Comparison of ENCODE assay signal across 32 cellular contexts in the genomic region with DNA sequence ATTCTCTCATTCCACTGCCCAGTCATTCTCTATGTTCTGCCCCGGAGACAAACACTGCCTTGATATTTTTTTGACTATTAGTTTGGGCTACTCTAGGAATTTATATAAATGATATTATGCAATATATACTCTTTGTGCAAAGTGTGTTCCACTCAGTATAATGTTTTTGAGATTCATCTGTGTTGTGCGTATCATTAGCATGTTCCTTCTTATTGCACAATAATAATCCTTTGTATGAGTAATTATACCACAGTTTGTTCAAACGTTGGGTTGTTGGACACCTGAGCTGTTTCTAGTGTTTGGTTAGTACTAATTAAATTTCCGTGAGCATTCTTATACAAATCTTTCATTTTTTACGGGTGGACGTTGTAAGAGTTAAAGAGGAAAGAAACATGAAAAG.
"Had no signal": no experiment of that assay in that cellular context is flagged by ENCODE, and none has a peak within 500 bp of the region (broad histone marks: within the 10 kb centered on the region; RNA-seq: fewer than 3 reads in every experiment).

No MANE protein-coding gene starts in this region.

- H3K36me3 ChIP-seq: ascending aorta, WERI-Rb-1 had no signal

- H3K4me1 Mint-ChIP-seq: activated B cell treated with CpG ODN at 0.5 μM for 24 hours; activated naive CD8-positive, alpha-beta T cell treated with anti-CD3 and anti-CD28 coated beads, Interleukin-2, amount 10 ng/mL, durations not matched to agents 7 days and 5 days had no signal

- H3K36me3 Mint-ChIP-seq: activated naive CD4-positive, alpha-beta T cell treated with anti-CD3 and anti-CD28 coated beads, Interleukin-2, amount 50 U/mL, for 72 hours; activated naive CD8-positive, alpha-beta T cell treated with anti-CD3 and anti-CD28 coated beads, Interleukin-2, amount 10 ng/mL, durations not matched to agents 7 days and 5 days; brain had no signal

- H3K4me3 ChIP-seq: ascending aorta had no signal

- H3K27ac ChIP-seq: ascending aorta, epithelial cell of prostate, WERI-Rb-1 had no signal

- H3K4me3 Mint-ChIP-seq: activated B cell treated with CpG ODN at 0.5 μM for 24 hours; activated CD8-positive, alpha-beta T cell treated with anti-CD3 and anti-CD28 coated beads for 36 hours; activated naive CD4-positive, alpha-beta T cell treated with anti-CD3 and anti-CD28 coated beads for 36 hours; activated naive CD8-positive, alpha-beta T cell treated with anti-CD3 and anti-CD28 coated beads, Interleukin-2, amount 10 ng/mL, durations not matched to agents 7 days and 5 days; activated T-helper 1 cell treated with anti-CD3 and anti-CD28 coated beads, Interleukin-12 subunit alpha, Interleukin-12 subunit beta, Interleukin-2, Interleukin-4 antibody, amounts not matched to agents 30 ng/mL and 10 ng/mL and 1 ng/mL, durations not matched to agents 14 hours and 24 hours and 36 hours; brain; effector memory CD8-positive, alpha-beta T cell; T-helper 1 cell treated with Interleukin-12 subunit alpha and Interleukin-12 subunit beta and Interleukin-4 antibody, amounts not matched to agents 30 μg/mL and 1 μg/mL, for 36 hours had no signal

- H3K27me3 Mint-ChIP-seq: activated B cell treated with CpG ODN at 0.5 μM for 24 hours; activated CD8-positive, alpha-beta T cell treated with anti-CD3 and anti-CD28 coated beads for 36 hours; activated naive CD8-positive, alpha-beta T cell treated with anti-CD3 and anti-CD28 coated beads, Interleukin-2, amount 10 ng/mL, durations not matched to agents 7 days and 5 days; brain; effector memory CD8-positive, alpha-beta T cell had no signal

- ATAC-seq: activated CD4-positive, CD25-positive, alpha-beta regulatory T cell treated with anti-CD3 and anti-CD28 coated beads, Interleukin-2, amount 50 U/mL, for 24 hours; activated CD8-positive, alpha-beta T cell treated with anti-CD3 and anti-CD28 coated beads for 36 hours; activated naive CD4-positive, alpha-beta T cell treated with anti-CD3 and anti-CD28 coated beads, Interleukin-2, amount 50 U/mL, for 72 hours; effector memory CD8-positive, alpha-beta T cell had no signal

- H3K27ac Mint-ChIP-seq: activated B cell treated with CpG ODN at 0.5 μM for 24 hours; activated CD8-positive, alpha-beta T cell treated with anti-CD3 and anti-CD28 coated beads for 36 hours; activated naive CD4-positive, alpha-beta T cell treated with anti-CD3 and anti-CD28 coated beads for 36 hours; activated naive CD4-positive, alpha-beta T cell treated with anti-CD3 and anti-CD28 coated beads, Interleukin-2, amount 50 U/mL, for 72 hours; activated naive CD8-positive, alpha-beta T cell treated with anti-CD3 and anti-CD28 coated beads, Interleukin-2, amount 10 ng/mL, durations not matched to agents 7 days and 5 days; activated T-helper 1 cell treated with anti-CD3 and anti-CD28 coated beads, Interleukin-12 subunit alpha, Interleukin-12 subunit beta, Interleukin-2, Interleukin-4 antibody, amounts not matched to agents 30 ng/mL and 10 ng/mL and 1 ng/mL, durations not matched to agents 14 hours and 24 hours and 36 hours; activated T-helper 2 cell treated with anti-CD3 and anti-CD28 coated beads, Interferon-gamma antibody, Interleukin-2, Interleukin-4, amounts not matched to agents 10 μg/mL and 5 μg/mL and 100 μg/mL, durations not matched to agents 14 hours and 24 hours and 36 hours; brain; effector memory CD8-positive, alpha-beta T cell; T-helper 1 cell treated with Interleukin-12 subunit alpha and Interleukin-12 subunit beta and Interleukin-4 antibody, amounts not matched to agents 30 μg/mL and 1 μg/mL, for 36 hours had no signal

- DNase-seq: activated B cell treated with CpG ODN at 0.5 μM for 24 hours; activated CD4-positive, alpha-beta T cell treated with anti-CD3 and anti-CD28 coated beads for 48 hours; activated CD4-positive, alpha-beta T cell treated with anti-CD3 and anti-CD28 coated beads, Interleukin-2, amount 50 U/mL, for 1 hour; activated CD4-positive, alpha-beta T cell treated with anti-CD3 and anti-CD28 coated beads, Interleukin-2, amount 50 U/mL, for 48 hours; activated CD8-positive, alpha-beta memory T cell treated with anti-CD3 and anti-CD28 coated beads for 24 hours; activated CD8-positive, alpha-beta memory T cell treated with anti-CD3 and anti-CD28 coated beads, Interleukin-2, amount 50 U/mL, for 4 hours; activated CD8-positive, alpha-beta T cell treated with anti-CD3 and anti-CD28 coated beads for 36 hours; activated effector memory CD4-positive, alpha-beta T cell treated with anti-CD3 and anti-CD28 coated beads, Interleukin-2, amount 50 U/mL, for 16 hours; activated naive CD4-positive, alpha-beta T cell treated with anti-CD3 and anti-CD28 coated beads for 36 hours; activated naive CD8-positive, alpha-beta T cell treated with anti-CD3 and anti-CD28 coated beads, Interleukin-2, amount 10 ng/mL, durations not matched to agents 7 days and 5 days; activated T-cell treated with anti-CD3 and anti-CD28 coated beads, Interleukin-2, amount 50 U/mL, for 1 hour; activated T-cell treated with anti-CD3 and anti-CD28 coated beads, Interleukin-2, amount 50 U/mL, for 48 hours; caudate nucleus; cortex of kidney; dermis blood vessel endothelial cell; effector CD4-positive, alpha-beta T cell; effector memory CD8-positive, alpha-beta T cell; foreskin fibroblast; head of caudate nucleus; hippocampal formation; T-helper 9 cell; WERI-Rb-1 had no signal

- H3K9me3 Mint-ChIP-seq: activated naive CD4-positive, alpha-beta T cell treated with anti-CD3 and anti-CD28 coated beads for 36 hours had no signal

- H3K4me1 ChIP-seq: ascending aorta had no signal

- H3K27me3 ChIP-seq: ascending aorta had no signal

- H3K9me3 ChIP-seq: ascending aorta had no signal

- FAIRE-seq: colon, frontal cortex had no signal
